In the genomic region with DNA sequence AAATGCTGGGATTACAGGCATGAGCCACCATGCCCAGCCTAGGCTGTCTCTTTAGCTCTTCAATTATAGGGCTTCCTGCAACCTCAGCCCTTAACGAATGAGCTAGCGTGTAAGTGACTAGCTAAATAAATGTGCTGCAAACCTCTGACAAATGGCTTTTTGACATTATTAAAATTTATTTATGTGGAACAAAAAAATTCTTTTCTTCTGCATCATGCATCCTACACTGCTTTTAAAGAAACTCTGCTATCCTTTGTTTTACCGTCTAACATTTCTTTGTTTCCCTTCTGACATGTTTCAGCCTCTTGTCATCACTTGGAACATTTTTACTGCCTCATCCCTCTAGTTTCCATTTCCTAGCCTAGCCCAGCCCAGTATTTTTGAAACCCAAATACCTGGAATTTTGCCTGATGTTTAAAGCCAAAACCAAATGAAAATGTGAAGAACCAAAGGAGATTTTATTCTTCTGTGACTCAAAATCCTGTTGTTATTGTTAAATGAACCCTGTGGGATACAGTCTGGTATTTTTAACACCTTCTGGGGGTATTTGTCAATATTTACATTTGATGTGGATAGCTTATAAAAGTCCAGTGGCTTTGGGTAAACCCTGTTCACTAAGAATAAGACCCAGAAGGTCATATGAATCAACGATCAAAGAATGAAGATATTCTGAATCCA, we compare ENCODE assay signal across 10 cellular contexts. TPM values are rescaled to one million over a fixed set of nuclear protein-coding genes. Genes with fewer than 3 reads are reported as not detected.
DNase-seq lines count a peak whose midpoint lies in the region; ATAC-seq and TF ChIP-seq lines count a peak whose summit lies in the region.
"Had no signal": no experiment of that assay in that cellular context is flagged by ENCODE, and none has a peak within 500 bp of the region (broad histone marks: within the 10 kb centered on the region; RNA-seq: fewer than 3 reads in every experiment).

No MANE protein-coding gene starts in this region.

- peaks cover 12 to 15% of the 10 kb centered on the region in 2 donors for H3K27me3 Mint-ChIP-seq in T-cell

- no peak overlapping the region for H3K4me3 ChIP-seq in fibroblast of mammary gland (ENCODE audit: control insufficient read depth, low read depth, low read length)
- H3K4me3 ChIP-seq in sigmoid colon: no peak overlapping the region

- H3K27me3 ChIP-seq in sigmoid colon: no peaks in the 10 kb centered on the region

- no peak for TF ChIP-seq CTCF in fibroblast of mammary gland (conservative IDR thresholded peaks at IDR 0.05; ENCODE audit: control insufficient read depth, insufficient read depth, low read depth, low read length)
- no peak for TF ChIP-seq CTCF in sigmoid colon (IDR thresholded peaks at IDR 0.05)
- TF ChIP-seq CTCF in GM10248 (IDR thresholded peaks at IDR 0.05; ENCODE audit: control extremely low read depth, extremely low read depth, low read depth, missing control alignments): no peak

- no peaks in the 10 kb centered on the region for H3K9me3 ChIP-seq in sigmoid colon

- peak; percentile 70 for DNase-seq in GM03348 (ENCODE audit: low spot score)
- DNase-seq in T-cell: no peak
- DNase-seq in fibroblast of mammary gland (ENCODE audit: low read depth): peak; percentile 95
- no peak for DNase-seq in sigmoid colon
- DNase-seq in GM10248 (ENCODE audit: extremely low spot score): no peak
- no peak for DNase-seq in pons (ENCODE audit: low spot score)
- DNase-seq in stimulated activated CD4-positive, alpha-beta T cell treated with anti-CD3 and anti-CD28 coated beads, Interleukin-1b, Interleukin-23, amount 100 ng/mL, for 48 hours: no peak
- DNase-seq: activated T-cell treated with anti-CD3 and anti-CD28 coated beads, Interleukin-2, amount 50 U/mL, for 4 hours; posterior cingulate gyrus had no signal

- ATAC-seq in T-cell (replicated peaks in 1 of 4): no peak
- no peak for ATAC-seq in GM18511 (IDR thresholded peaks at IDR 0.05; ENCODE audit: unreplicated experiment)
- ATAC-seq: activated T-cell treated with anti-CD3 and anti-CD28 coated beads, Interleukin-2, amount 50 U/mL, for 4 hours had no signal

- no peak for TF ChIP-seq POLR2A in sigmoid colon (IDR thresholded peaks at IDR 0.05)

- no peaks in the 10 kb centered on the region for H3K36me3 Mint-ChIP-seq in T-cell

- POLR2A ChIA-PET in T-cell (lab: Charles Lee): no interaction called here
- POLR2A ChIA-PET in GM10248 (lab: Yijun Ruan, JAX): no interaction called here

- H3K27ac ChIP-seq in sigmoid colon: peak overlapping the region; percentile 55 to 78 (median 70)

- TF ChIP-seq EP300 in sigmoid colon (IDR thresholded peaks at IDR 0.05): peak in 1 of 4 donors; percentile 34

- no peaks in the 10 kb centered on the region for H3K36me3 ChIP-seq in sigmoid colon

- H3K27ac Mint-ChIP-seq in T-cell: peak overlapping the region; percentile 57 to 91

- H3K4me3 Mint-ChIP-seq in T-cell: peak overlapping the region in 1 of 3 donors; percentile 19
- H3K4me3 Mint-ChIP-seq: activated T-cell treated with anti-CD3 and anti-CD28 coated beads, Interleukin-2, amount 50 U/mL, for 4 hours had no signal

- H3K4me1 Mint-ChIP-seq in T-cell: peaks cover 67 to 89% (median 78%) of the 10 kb centered on the region in 3 donors

- H3K9me3 Mint-ChIP-seq in T-cell: peaks cover 0 to 4% (median 0%) of the 10 kb centered on the region in 3 donors
- H3K9me3 Mint-ChIP-seq: activated T-cell treated with anti-CD3 and anti-CD28 coated beads, Interleukin-2, amount 50 U/mL, for 4 hours had no signal

- WGBS in sigmoid colon, 2 donors: 71 to 73% methylated on average over 4 of the region's 4 CpGs

- H3K4me1 ChIP-seq in sigmoid colon: peaks cover 0 to 66% (median 49%) of the 10 kb centered on the region in 4 donors

- intact Hi-C loops in sigmoid colon (cut with DNase I): no loop called here

- CTCF ChIA-PET in T-cell (lab: Charles Lee): interaction anchor here in 1 of 2 donors (0.6 to 1.3 kb wide), 3 partner anchors 10 to 58 kb away, joined by 3 to 5 read pairs (median 4); a partner anchor contains a TSS
- CTCF ChIA-PET in GM10248 (lab: Yijun Ruan, JAX): interaction anchor here (1.4 to 7.7 kb wide), 5 partner anchors 9 to 105 kb away, joined by 3 to 52 read pairs (median 7); a partner anchor contains a TSS

RNA-seq across cellular contexts. Expression of a gene that starts 9.5 kb away (rescaled TPM):
- 10 to 100 TPM in 3 of 5 donors, 1 to 10 TPM in 2; 8.0 to 18.6 (median 11.0) TPM for total RNA-seq in T-cell
- 10 to 100 TPM; 21.7 to 70.3 (median 33.1) TPM for total RNA-seq in sigmoid colon
- polyA plus RNA-seq in sigmoid colon: 10 to 100 TPM in 2 of 3 donors, 1 to 10 TPM in 1; 4.6 to 19.2 (median 12.7) TPM

Comparison
In these comparisons a context has a peak if more than half of its experiments do, and no peak if none do; other contexts are left out.
1. DNase-seq: peak in GM03348 (single experiment) and fibroblast of mammary gland (single experiment); none in T-cell (0 of 34), sigmoid colon (single experiment), GM10248 (single experiment), pons (single experiment) and stimulated activated CD4-positive, alpha-beta T cell treated with anti-CD3 and anti-CD28 coated beads, Interleukin-1b, Interleukin-23, amount 100 ng/mL, for 48 hours (single experiment).